In the genomic region with DNA sequence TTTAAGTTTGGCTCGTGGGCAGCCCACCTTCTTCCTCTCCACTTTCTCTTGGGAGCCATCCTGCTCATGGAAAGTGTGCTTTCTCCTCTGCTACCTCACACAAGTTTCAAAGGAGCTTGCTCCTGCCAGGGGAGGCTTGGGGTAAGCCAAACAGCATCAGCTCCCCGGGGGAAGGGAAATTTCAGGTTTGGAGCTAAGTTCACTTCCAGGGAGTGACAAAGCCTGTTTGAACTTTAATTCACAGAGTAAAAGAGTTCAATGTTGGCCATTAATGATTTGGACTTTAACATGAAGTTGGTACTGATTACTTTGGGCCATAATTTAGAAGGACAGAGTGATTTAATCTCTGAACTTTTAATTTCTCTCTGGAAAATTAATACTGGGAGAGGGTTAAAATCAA, we compare ENCODE assay signal across 3 cellular contexts.
TF ChIP-seq lines count a peak whose summit lies in the region.

No MANE protein-coding gene starts in this region.

TF ChIP-seq in liver, 16 proteins besides CTCF, POLR2A, EP300 and RAD21:
- TF ChIP-seq EGR1 (IDR thresholded peaks at IDR 0.05; ENCODE audit: low read depth in 2 of 2) (no peak), RXRA (IDR thresholded peaks at IDR 0.05) (peak; percentile 67 to 75), TAF1 (conservative IDR thresholded peaks at IDR 0.05) (no peak), SP1 (IDR thresholded peaks at IDR 0.05) (peak; percentile 64), HNF4A (conservative IDR thresholded peaks at IDR 0.05) (peak; percentile 85 to 86), YY1 (IDR thresholded peaks at IDR 0.05) (peak; percentile 19), FOXA1 (IDR thresholded peaks at IDR 0.05) (no peak), GABPA (IDR thresholded peaks at IDR 0.05 in 1 of 2, conservative IDR thresholded peaks at IDR 0.05 in 1 of 2) (no peak), FOXA2 (IDR thresholded peaks at IDR 0.05) (no peak), ZBTB33 (IDR thresholded peaks at IDR 0.05) (no peak), HNF4G (IDR thresholded peaks at IDR 0.05) (peak; percentile 39), ATF3 (IDR thresholded peaks at IDR 0.05) (no peak), JUND (IDR thresholded peaks at IDR 0.05) (peak in 1 of 2 donors; percentile 36), NR2F2 (IDR thresholded peaks at IDR 0.05) (no peak)
- TF ChIP-seq, protein P1, sequence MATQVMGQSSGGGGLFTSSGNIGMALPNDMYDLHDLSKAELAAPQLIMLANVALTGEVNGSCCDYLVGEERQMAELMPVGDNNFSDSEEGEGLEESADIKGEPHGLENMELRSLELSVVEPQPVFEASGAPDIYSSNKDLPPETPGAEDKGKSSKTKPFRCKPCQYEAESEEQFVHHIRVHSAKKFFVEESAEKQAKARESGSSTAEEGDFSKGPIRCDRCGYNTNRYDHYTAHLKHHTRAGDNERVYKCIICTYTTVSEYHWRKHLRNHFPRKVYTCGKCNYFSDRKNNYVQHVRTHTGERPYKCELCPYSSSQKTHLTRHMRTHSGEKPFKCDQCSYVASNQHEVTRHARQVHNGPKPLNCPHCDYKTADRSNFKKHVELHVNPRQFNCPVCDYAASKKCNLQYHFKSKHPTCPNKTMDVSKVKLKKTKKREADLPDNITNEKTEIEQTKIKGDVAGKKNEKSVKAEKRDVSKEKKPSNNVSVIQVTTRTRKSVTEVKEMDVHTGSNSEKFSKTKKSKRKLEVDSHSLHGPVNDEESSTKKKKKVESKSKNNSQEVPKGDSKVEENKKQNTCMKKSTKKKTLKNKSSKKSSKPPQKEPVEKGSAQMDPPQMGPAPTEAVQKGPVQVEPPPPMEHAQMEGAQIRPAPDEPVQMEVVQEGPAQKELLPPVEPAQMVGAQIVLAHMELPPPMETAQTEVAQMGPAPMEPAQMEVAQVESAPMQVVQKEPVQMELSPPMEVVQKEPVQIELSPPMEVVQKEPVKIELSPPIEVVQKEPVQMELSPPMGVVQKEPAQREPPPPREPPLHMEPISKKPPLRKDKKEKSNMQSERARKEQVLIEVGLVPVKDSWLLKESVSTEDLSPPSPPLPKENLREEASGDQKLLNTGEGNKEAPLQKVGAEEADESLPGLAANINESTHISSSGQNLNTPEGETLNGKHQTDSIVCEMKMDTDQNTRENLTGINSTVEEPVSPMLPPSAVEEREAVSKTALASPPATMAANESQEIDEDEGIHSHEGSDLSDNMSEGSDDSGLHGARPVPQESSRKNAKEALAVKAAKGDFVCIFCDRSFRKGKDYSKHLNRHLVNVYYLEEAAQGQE (IDR thresholded peaks at IDR 0.05): no peak
- TF ChIP-seq, protein P2, sequence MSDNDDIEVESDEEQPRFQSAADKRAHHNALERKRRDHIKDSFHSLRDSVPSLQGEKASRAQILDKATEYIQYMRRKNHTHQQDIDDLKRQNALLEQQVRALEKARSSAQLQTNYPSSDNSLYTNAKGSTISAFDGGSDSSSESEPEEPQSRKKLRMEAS (IDR thresholded peaks at IDR 0.05): peak; percentile 24

TF ChIP-seq in HepG2, 621 proteins besides CTCF, POLR2A, EP300 and RAD21:
- TF ChIP-seq SCMH1 (CRISPR knock-in tag; IDR thresholded peaks at IDR 0.05; ENCODE audit: borderline replicate concordance) (no peak), SP4 (CRISPR knock-in tag; IDR thresholded peaks at IDR 0.05) (no peak), GZF1 (CRISPR knock-in tag; IDR thresholded peaks at IDR 0.05) (no peak), ZNF674 (CRISPR knock-in tag; IDR thresholded peaks at IDR 0.05; ENCODE audit: low read depth) (no peak), FOXJ3 (CRISPR knock-in tag; IDR thresholded peaks at IDR 0.05; ENCODE audit: borderline replicate concordance) (no peak), REL (CRISPR knock-in tag; conservative IDR thresholded peaks at IDR 0.05) (no peak), MEIS1 (CRISPR knock-in tag; IDR thresholded peaks at IDR 0.05; ENCODE audit: borderline replicate concordance) (no peak)

TF ChIP-seq in K562, 482 proteins besides CTCF, POLR2A, EP300 and RAD21:
- TF ChIP-seq FOXA3 (CRISPR knock-in tag; conservative IDR thresholded peaks at IDR 0.05 in 1 of 2, IDR thresholded peaks at IDR 0.05 in 1 of 2) (no peak), NBN (IDR thresholded peaks at IDR 0.05; ENCODE audit: low read depth) (no peak), ZNF589 (CRISPR knock-in tag; IDR thresholded peaks at IDR 0.05; ENCODE audit: low read depth) (no peak), NR2C2 (CRISPR knock-in tag; IDR thresholded peaks at IDR 0.05) (no peak), NR2C2 (tag; IDR thresholded peaks at IDR 0.05) (no peak), ZNF57 (CRISPR knock-in tag; IDR thresholded peaks at IDR 0.05) (no peak), U2AF1 (optimal IDR thresholded peaks at IDR 0.05; ENCODE audit: low read depth, low read length) (no peak), POLR2H (tag; IDR thresholded peaks at IDR 0.05; ENCODE audit: low read depth) (no peak), BRF1 (IDR thresholded peaks at IDR 0.05; ENCODE audit: borderline replicate concordance, extremely low read depth, insufficient read length) (no peak), HNRNPK (IDR thresholded peaks at IDR 0.05; ENCODE audit: low read depth, low read length, poor library complexity, severe bottlenecking) (no peak), ZNF77 (CRISPR knock-in tag; IDR thresholded peaks at IDR 0.05) (no peak), TGIF2 (CRISPR knock-in tag; IDR thresholded peaks at IDR 0.05) (no peak), ATF7 (IDR thresholded peaks at IDR 0.05) (no peak), ZNF121 (CRISPR knock-in tag; conservative IDR thresholded peaks at IDR 0.05) (no peak), KAT8 (IDR thresholded peaks at IDR 0.05; ENCODE audit: low read depth) (no peak), POLR2AphosphoS5 (IDR thresholded peaks at IDR 0.05; ENCODE audit: control insufficient read depth, insufficient read depth, low read depth, low read length) (no peak)
- TF ChIP-seq, protein P3, sequence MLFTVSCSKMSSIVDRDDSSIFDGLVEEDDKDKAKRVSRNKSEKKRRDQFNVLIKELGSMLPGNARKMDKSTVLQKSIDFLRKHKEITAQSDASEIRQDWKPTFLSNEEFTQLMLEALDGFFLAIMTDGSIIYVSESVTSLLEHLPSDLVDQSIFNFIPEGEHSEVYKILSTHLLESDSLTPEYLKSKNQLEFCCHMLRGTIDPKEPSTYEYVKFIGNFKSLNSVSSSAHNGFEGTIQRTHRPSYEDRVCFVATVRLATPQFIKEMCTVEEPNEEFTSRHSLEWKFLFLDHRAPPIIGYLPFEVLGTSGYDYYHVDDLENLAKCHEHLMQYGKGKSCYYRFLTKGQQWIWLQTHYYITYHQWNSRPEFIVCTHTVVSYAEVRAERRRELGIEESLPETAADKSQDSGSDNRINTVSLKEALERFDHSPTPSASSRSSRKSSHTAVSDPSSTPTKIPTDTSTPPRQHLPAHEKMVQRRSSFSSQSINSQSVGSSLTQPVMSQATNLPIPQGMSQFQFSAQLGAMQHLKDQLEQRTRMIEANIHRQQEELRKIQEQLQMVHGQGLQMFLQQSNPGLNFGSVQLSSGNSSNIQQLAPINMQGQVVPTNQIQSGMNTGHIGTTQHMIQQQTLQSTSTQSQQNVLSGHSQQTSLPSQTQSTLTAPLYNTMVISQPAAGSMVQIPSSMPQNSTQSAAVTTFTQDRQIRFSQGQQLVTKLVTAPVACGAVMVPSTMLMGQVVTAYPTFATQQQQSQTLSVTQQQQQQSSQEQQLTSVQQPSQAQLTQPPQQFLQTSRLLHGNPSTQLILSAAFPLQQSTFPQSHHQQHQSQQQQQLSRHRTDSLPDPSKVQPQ (CRISPR knock-in tag; IDR thresholded peaks at IDR 0.05; ENCODE audit: borderline replicate concordance): no peak
- TF ChIP-seq, protein P4, sequence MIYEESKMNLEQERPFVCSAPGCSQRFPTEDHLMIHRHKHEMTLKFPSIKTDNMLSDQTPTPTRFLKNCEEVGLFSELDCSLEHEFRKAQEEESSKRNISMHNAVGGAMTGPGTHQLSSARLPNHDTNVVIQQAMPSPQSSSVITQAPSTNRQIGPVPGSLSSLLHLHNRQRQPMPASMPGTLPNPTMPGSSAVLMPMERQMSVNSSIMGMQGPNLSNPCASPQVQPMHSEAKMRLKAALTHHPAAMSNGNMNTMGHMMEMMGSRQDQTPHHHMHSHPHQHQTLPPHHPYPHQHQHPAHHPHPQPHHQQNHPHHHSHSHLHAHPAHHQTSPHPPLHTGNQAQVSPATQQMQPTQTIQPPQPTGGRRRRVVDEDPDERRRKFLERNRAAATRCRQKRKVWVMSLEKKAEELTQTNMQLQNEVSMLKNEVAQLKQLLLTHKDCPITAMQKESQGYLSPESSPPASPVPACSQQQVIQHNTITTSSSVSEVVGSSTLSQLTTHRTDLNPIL (CRISPR knock-in tag; IDR thresholded peaks at IDR 0.05): no peak
